Comparison of ENCODE assay signal across 6 cellular contexts in genomic region chr19:570814-571126, GRCh38. TPM values are rescaled to one million over a fixed set of nuclear protein-coding genes. Genes with fewer than 3 reads are reported as not detected.
DNase-seq lines count a peak whose midpoint lies in the region; ATAC-seq and TF ChIP-seq lines count a peak whose summit lies in the region.
"Not testable (repeated sequence)": the region's sequence is repeated elsewhere in the genome, so short reads cannot be mapped to it uniquely, and the experiment has no call there.

No MANE protein-coding gene starts in this region.

- H3K27ac ChIP-seq in subcutaneous abdominal adipose tissue (ENCODE audit: low read depth, low read length) = not testable (repeated sequence)

- H3K27me3 Mint-ChIP-seq in T-cell, naive B cell: not testable (repeated sequence)
- peaks cover 16% of the 10 kb centered on the region for H3K27me3 Mint-ChIP-seq in glutamatergic neuron (ENCODE audit: unreplicated experiment)

- peak overlapping the region in 3 of 5 donors; percentile 13 to 69 (median 23) for H3K9ac ChIP-seq in subcutaneous abdominal adipose tissue (ENCODE audit: low read length in 5 of 5)

- not testable (repeated sequence) for H3K9me3 ChIP-seq in subcutaneous abdominal adipose tissue (ENCODE audit: control insufficient read depth in 5 of 5, low read length in 5 of 5)

- H3K4me3 Mint-ChIP-seq in T-cell (peak overlapping the region; percentile 80 to 99 (median 93)), glutamatergic neuron (ENCODE audit: unreplicated experiment) (peak overlapping the region; percentile 94), naive B cell (peak overlapping the region; percentile 88 to 100 (median 98))

- not testable (repeated sequence) for TF ChIP-seq CTCF in GM12875 (IDR thresholded peaks at IDR 0.05; ENCODE audit: borderline replicate concordance, insufficient read depth, low read depth, low read length); astrocyte of the spinal cord (IDR thresholded peaks at IDR 0.05; ENCODE audit: low read depth, low read length); glutamatergic neuron (IDR thresholded peaks at IDR 0.05; ENCODE audit: partially characterized antibody, unreplicated experiment)

- in situ Hi-C loops in astrocyte of the spinal cord (cut with HindIII; ENCODE audit: low sequenced_read_pairs) = not testable (repeated sequence)

- peak in 23 of 34 experiments; percentile 42 to 71 (median 58) for DNase-seq in T-cell
- not testable (repeated sequence) for DNase-seq in astrocyte of the spinal cord (ENCODE audit: low read depth, low spot score); glutamatergic neuron; naive B cell

- POLR2A ChIA-PET in T-cell (lab: Charles Lee) = not testable (repeated sequence)

- not testable (repeated sequence) for H3K9me3 Mint-ChIP-seq in T-cell, naive B cell
- peaks cover 24% of the 10 kb centered on the region for H3K9me3 Mint-ChIP-seq in glutamatergic neuron (ENCODE audit: unreplicated experiment)

- H3K4me3 ChIP-seq in GM12875 (ENCODE audit: low read depth, low read length) (peak overlapping the region; percentile 74), astrocyte of the spinal cord (ENCODE audit: low read depth, low read length) (peak overlapping the region; percentile 53), subcutaneous abdominal adipose tissue (ENCODE audit: low read depth in 1 of 5, low read length in 5 of 5) (peak overlapping the region; percentile 59 to 92 (median 70))

- CTCF ChIA-PET in T-cell (lab: Charles Lee) = not testable (repeated sequence)

- H3K27ac Mint-ChIP-seq in T-cell (peak overlapping the region; percentile 95 to 97), naive B cell (peak overlapping the region; percentile 9 to 99 (median 97))
- H3K27ac Mint-ChIP-seq in glutamatergic neuron (ENCODE audit: unreplicated experiment) = not testable (repeated sequence)

- peak in 1 of 4 experiments; percentile 25 for ATAC-seq in T-cell (replicated peaks in 1 of 4)
- ATAC-seq in naive B cell (ENCODE audit: low read depth in 2 of 2) = not testable (repeated sequence)

- not testable (repeated sequence) for H3K27me3 ChIP-seq in subcutaneous abdominal adipose tissue (ENCODE audit: control insufficient read depth in 5 of 5, insufficient read depth in 4 of 5, low read length in 5 of 5)

- H3K4me1 ChIP-seq in subcutaneous abdominal adipose tissue (ENCODE audit: control insufficient read depth in 5 of 5, insufficient read depth in 5 of 5, low read length in 5 of 5) = peaks cover 4 to 47% (median 42%) of the 10 kb centered on the region in 5 donors

- peaks cover 28 to 40% (median 28%) of the 10 kb centered on the region in 3 donors for H3K4me1 Mint-ChIP-seq in T-cell
- peaks cover 18% of the 10 kb centered on the region for H3K4me1 Mint-ChIP-seq in glutamatergic neuron (ENCODE audit: low read depth, unreplicated experiment)
- H3K4me1 Mint-ChIP-seq in naive B cell = peaks cover 28 to 34% (median 34%) of the 10 kb centered on the region in 3 donors

- H3K36me3 ChIP-seq in subcutaneous abdominal adipose tissue (ENCODE audit: control insufficient read depth in 5 of 5, insufficient read depth in 5 of 5, low read length in 5 of 5) = not testable (repeated sequence)

- H3K36me3 Mint-ChIP-seq in T-cell; glutamatergic neuron (ENCODE audit: unreplicated experiment); naive B cell: not testable (repeated sequence)

RNA-seq across cellular contexts. Expression of gene BSG, which starts 1.6 kb away (rescaled TPM):
- total RNA-seq in T-cell = 100 to 1,000 TPM in 4 of 5 donors, 10 to 100 TPM in 1; 89.3 to 165 (median 152) TPM
- 470 TPM for total RNA-seq in glutamatergic neuron (ENCODE audit: unreplicated experiment)
- polyA plus RNA-seq in naive B cell (ENCODE audit: low read depth in 6 of 6) = 100 to 1,000 TPM; 205 to 270 (median 235) TPM

RNA-seq across cellular contexts. Expression of gene HCN2, which starts 18.9 kb away (rescaled TPM):
- total RNA-seq in T-cell (1 to 10 TPM in 4 of 5 donors, under 1 TPM in 1; 0.93 to 4.4 (median 3.6) TPM), glutamatergic neuron (ENCODE audit: unreplicated experiment) (33.2 TPM)
- polyA plus RNA-seq in naive B cell (ENCODE audit: low read depth in 6 of 6) = not detected

RNA-seq across cellular contexts. Expression of gene GZMM, which starts 26.9 kb away (rescaled TPM):
- total RNA-seq in T-cell = 10 to 100 TPM; 66.2 to 91.0 (median 78.6) TPM
- 0.47 TPM for total RNA-seq in glutamatergic neuron (ENCODE audit: unreplicated experiment)
- polyA plus RNA-seq in naive B cell (ENCODE audit: low read depth in 6 of 6) = 1 to 10 TPM in 2 of 6 donors, under 1 TPM in 2, not detected in 2; 0.40 to 1.5 (median 1.0) TPM

RNA-seq across cellular contexts. Expression of gene CDC34, which starts 39.2 kb away (rescaled TPM):
- total RNA-seq in T-cell (10 to 100 TPM; 35.4 to 52.6 (median 51.3) TPM), glutamatergic neuron (ENCODE audit: unreplicated experiment) (136 TPM)
- 10 to 100 TPM; 17.7 to 30.6 (median 19.4) TPM for polyA plus RNA-seq in naive B cell (ENCODE audit: low read depth in 6 of 6)

Comparison
In these comparisons a context has a peak if more than half of its experiments do, and no peak if none do; other contexts are left out.
1. RNA of gene GZMM, which starts 26.9 kb away (total RNA-seq): 66.2 to 91.0 TPM in T-cell; 0.47 TPM in glutamatergic neuron (single experiment); every median in the first group is over 10 times any median in the second.
2. Peak in every context shown above with its lines, with median percentiles within 50 percentile points of each other: H3K4me3 ChIP-seq and H3K4me3 Mint-ChIP-seq.